1 cellular context compared by ENCODE assay signal in the genomic region with DNA sequence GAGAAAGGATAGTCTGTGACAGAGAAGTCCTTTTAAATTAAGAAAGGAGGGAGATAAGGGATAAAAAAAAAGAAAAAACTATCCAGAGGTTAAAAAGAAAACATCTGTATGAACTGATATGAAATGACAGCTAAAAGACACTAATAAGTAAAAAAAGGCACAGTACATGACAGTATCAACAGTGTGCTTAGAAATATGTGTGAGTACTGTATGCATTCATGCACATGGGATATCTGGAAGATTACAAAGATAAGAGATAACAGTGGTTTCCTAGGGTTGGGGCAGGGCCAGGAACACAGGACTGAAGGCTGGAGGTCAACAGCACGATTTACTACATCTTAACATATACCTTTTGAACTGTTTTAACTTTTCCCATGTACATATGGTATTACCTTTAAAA.
TF ChIP-seq lines count a peak whose summit lies in the region.

No MANE protein-coding gene starts in this region.

TF ChIP-seq in K562, 482 proteins besides CTCF, POLR2A, EP300 and RAD21 (continued from another document):
- TF ChIP-seq, protein P1, sequence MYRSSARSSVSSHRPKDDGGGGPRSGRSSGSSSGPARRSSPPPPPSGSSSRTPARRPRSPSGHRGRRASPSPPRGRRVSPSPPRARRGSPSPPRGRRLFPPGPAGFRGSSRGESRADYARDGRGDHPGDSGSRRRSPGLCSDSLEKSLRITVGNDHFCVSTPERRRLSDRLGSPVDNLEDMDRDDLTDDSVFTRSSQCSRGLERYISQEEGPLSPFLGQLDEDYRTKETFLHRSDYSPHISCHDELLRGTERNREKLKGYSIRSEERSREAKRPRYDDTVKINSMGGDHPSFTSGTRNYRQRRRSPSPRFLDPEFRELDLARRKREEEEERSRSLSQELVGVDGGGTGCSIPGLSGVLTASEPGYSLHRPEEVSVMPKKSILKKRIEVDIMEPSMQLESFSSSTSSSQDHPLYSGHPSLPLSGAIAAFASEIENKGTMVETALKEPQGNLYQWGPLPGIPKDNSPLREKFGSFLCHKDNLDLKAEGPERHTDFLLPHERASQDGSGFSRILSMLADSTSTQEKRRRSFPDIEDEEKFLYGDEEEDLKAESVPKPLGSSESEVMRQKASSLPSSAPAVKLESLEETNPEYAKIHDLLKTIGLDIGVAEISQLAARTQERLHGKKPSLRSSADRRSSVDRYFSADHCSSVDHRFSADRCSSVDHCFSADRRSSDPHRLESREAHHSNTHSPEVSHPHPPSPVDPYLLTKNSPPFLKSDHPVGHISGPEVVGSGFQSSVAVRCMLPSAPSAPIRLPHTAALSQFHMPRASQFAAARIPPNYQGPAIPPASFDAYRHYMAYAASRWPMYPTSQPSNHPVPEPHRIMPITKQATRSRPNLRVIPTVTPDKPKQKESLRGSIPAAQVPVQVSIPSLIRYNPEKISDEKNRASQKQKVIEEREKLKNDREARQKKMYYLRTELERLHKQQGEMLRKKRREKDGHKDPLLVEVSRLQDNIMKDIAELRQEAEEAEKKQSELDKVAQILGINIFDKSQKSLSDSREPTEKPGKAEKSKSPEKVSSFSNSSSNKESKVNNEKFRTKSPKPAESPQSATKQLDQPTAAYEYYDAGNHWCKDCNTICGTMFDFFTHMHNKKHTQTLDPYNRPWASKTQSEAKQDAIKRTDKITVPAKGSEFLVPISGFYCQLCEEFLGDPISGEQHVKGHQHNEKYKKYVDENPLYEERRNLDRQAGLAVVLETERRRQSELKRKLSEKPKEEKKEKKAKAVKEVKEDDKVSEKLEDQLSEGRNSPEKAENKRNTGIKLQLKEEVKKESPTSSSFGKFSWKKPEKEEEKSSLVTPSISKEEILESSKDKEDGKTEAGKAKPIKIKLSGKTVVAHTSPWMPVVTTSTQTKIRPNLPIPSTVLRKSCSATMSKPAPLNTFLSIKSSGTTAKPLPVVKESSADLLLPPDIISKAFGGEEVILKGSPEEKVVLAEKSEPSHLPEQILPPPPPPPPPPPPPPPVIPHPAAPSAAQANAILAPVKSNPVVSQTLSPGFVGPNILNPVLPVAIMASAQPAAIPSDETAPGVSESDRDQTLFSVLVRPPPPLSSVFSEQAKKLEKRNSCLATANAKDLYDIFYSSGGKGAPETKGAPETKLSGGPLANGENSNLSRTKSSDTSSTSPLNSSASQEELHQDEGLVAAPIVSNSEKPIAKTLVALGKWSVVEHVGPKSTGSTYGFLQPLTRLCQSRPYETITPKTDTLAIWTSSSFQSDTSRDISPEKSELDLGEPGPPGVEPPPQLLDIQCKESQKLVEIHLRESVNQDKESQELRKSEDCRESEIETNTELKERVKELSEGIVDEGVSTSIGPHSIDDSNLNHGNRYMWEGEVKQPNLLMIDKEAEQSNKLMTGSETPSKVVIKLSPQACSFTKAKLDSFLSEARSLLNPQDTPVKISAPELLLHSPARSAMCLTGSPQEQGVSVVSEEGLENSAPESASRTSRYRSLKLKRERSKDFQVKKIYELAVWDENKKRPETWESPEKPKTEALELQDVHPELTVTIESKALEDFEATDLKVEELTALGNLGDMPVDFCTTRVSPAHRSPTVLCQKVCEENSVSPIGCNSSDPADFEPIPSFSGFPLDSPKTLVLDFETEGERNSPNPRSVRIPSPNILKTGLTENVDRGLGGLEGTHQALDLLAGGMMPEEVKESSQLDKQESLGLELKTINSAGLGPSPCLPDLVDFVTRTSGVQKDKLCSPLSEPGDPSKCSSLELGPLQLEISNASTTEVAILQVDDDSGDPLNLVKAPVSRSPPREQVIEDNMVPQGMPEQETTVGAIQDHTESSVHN (IDR thresholded peaks at IDR 0.05; ENCODE audit: borderline replicate concordance in 1 of 2, low read depth in 1 of 2), result 0 out of 4 replicates have a peak, but pooled peaks of 1 of the 2 experiments have one; percentile 64
- peak; percentile 19; the same call in 1 of the 2 replicates for TF ChIP-seq JUND (IDR thresholded peaks at IDR 0.05; ENCODE audit: borderline replicate concordance, low read depth, low read length)
- TF ChIP-seq JUND (tag; IDR thresholded peaks at IDR 0.05; ENCODE audit: borderline replicate concordance, low read depth, low read length), result no peak; the same call in 2 of the 3 replicates
- no peak; the same call in 1 of the 2 replicates for TF ChIP-seq ARID2 (IDR thresholded peaks at IDR 0.05)
- 0 out of 2 replicates have a peak, but pooled peaks have one; percentile 12 for TF ChIP-seq TAL1 (IDR thresholded peaks at IDR 0.05)
- TF ChIP-seq FOXJ2 (tag; IDR thresholded peaks at IDR 0.05), result peak; percentile 63; the same call in 1 of the 2 replicates
- TF ChIP-seq CBFA2T3 (IDR thresholded peaks at IDR 0.05), result peak; percentile 36; the same call in 1 of the 2 replicates
- peak; percentile 42; the same call in 1 of the 2 replicates for TF ChIP-seq TOE1 (IDR thresholded peaks at IDR 0.05; ENCODE audit: borderline replicate concordance)
- TF ChIP-seq TOE1 (CRISPR knock-in tag; IDR thresholded peaks at IDR 0.05; ENCODE audit: borderline replicate concordance, low read depth), result no peak
- no peak for TF ChIP-seq SMAD1 (IDR thresholded peaks at IDR 0.05; ENCODE audit: low read depth, low read length, partially characterized antibody)
- TF ChIP-seq POLR2H (tag; IDR thresholded peaks at IDR 0.05; ENCODE audit: low read depth), result peak; percentile 49; the same call in 1 of the 2 replicates
- TF ChIP-seq HDAC1 (IDR thresholded peaks at IDR 0.05), result peak in 1 of 2 experiments; percentile 60; a peak in 2 of 4 replicates
- no peak for TF ChIP-seq TCFL5 (CRISPR knock-in tag; conservative IDR thresholded peaks at IDR 0.05)
- TF ChIP-seq KLF1 (tag; IDR thresholded peaks at IDR 0.05), result no peak
- 0 out of 2 replicates have a peak, but pooled peaks have one; percentile 69 for TF ChIP-seq NFATC3 (IDR thresholded peaks at IDR 0.05)
- 0 out of 2 replicates have a peak, but pooled peaks have one; percentile 43 for TF ChIP-seq MIER1 (IDR thresholded peaks at IDR 0.05; ENCODE audit: low read depth)
- TF ChIP-seq, protein P2, sequence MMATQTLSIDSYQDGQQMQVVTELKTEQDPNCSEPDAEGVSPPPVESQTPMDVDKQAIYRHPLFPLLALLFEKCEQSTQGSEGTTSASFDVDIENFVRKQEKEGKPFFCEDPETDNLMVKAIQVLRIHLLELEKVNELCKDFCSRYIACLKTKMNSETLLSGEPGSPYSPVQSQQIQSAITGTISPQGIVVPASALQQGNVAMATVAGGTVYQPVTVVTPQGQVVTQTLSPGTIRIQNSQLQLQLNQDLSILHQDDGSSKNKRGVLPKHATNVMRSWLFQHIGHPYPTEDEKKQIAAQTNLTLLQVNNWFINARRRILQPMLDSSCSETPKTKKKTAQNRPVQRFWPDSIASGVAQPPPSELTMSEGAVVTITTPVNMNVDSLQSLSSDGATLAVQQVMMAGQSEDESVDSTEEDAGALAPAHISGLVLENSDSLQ (IDR thresholded peaks at IDR 0.05), result peak; percentile 50; the same call in 1 of the 2 replicates
- peak; percentile 14; the same call in 1 of the 2 replicates for TF ChIP-seq FOSL1 (tag; conservative IDR thresholded peaks at IDR 0.05)
- no peak for TF ChIP-seq STAT5B (CRISPR knock-in tag; IDR thresholded peaks at IDR 0.05)
- 0 out of 2 replicates have a peak, but pooled peaks have one; percentile 21 for TF ChIP-seq ZNF384 (IDR thresholded peaks at IDR 0.05; ENCODE audit: low read depth, low read length)
- no peak for TF ChIP-seq KLF6 (CRISPR knock-in tag; IDR thresholded peaks at IDR 0.05; ENCODE audit: borderline replicate concordance)
- TF ChIP-seq LEF1 (IDR thresholded peaks at IDR 0.05), result 0 out of 2 replicates have a peak, but pooled peaks have one; percentile 37
- TF ChIP-seq, protein P3, sequence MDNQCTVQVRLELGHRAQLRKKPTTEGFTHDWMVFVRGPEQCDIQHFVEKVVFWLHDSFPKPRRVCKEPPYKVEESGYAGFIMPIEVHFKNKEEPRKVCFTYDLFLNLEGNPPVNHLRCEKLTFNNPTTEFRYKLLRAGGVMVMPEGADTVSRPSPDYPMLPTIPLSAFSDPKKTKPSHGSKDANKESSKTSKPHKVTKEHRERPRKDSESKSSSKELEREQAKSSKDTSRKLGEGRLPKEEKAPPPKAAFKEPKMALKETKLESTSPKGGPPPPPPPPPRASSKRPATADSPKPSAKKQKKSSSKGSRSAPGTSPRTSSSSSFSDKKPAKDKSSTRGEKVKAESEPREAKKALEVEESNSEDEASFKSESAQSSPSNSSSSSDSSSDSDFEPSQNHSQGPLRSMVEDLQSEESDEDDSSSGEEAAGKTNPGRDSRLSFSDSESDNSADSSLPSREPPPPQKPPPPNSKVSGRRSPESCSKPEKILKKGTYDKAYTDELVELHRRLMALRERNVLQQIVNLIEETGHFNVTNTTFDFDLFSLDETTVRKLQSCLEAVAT (IDR thresholded peaks at IDR 0.05), result no peak
- peak; percentile 74 for TF ChIP-seq ARID1B (IDR thresholded peaks at IDR 0.05)
- no peak for TF ChIP-seq RFX5 (IDR thresholded peaks at IDR 0.05; ENCODE audit: low read depth, low read length)
- TF ChIP-seq, protein P4, sequence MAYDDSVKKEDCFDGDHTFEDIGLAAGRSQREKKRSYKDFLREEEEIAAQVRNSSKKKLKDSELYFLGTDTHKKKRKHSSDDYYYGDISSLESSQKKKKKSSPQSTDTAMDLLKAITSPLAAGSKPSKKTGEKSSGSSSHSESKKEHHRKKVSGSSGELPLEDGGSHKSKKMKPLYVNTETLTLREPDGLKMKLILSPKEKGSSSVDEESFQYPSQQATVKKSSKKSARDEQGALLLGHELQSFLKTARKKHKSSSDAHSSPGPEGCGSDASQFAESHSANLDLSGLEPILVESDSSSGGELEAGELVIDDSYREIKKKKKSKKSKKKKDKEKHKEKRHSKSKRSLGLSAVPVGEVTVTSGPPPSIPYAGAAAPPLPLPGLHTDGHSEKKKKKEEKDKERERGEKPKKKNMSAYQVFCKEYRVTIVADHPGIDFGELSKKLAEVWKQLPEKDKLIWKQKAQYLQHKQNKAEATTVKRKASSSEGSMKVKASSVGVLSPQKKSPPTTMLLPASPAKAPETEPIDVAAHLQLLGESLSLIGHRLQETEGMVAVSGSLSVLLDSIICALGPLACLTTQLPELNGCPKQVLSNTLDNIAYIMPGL (CRISPR knock-in tag; IDR thresholded peaks at IDR 0.05), result no peak
- 0 out of 2 replicates have a peak, but pooled peaks have one; percentile 14 for TF ChIP-seq GATAD2A (IDR thresholded peaks at IDR 0.05)
- TF ChIP-seq SRSF3 (IDR thresholded peaks at IDR 0.05; ENCODE audit: insufficient read depth, low read length), result no peak
- peak; percentile 78; the same call in 1 of the 2 replicates for TF ChIP-seq SMARCE1 (IDR thresholded peaks at IDR 0.05)
